28 cellular contexts compared by ENCODE assay signal in genomic region chr18:44818148-44818547, GRCh38.
DNase-seq lines count a peak whose midpoint lies in the region; TF ChIP-seq lines count a peak whose summit lies in the region.
"Had no signal": no experiment of that assay in that cellular context is flagged by ENCODE, and none has a peak within 500 bp of the region (broad histone marks: within the 10 kb centered on the region; RNA-seq: fewer than 3 reads in every experiment).

No MANE protein-coding gene starts in this region.

- peak overlapping the region; percentile 15 to 51 (median 34) for H3K27ac ChIP-seq in esophagus muscularis mucosa (replicated peaks in 1 of 4)
- H3K27ac ChIP-seq: ascending aorta, cardiac muscle cell, coronary artery, left lung had no signal

- intact Hi-C loops in esophagus muscularis mucosa (cut with DNase I), result no loop called here

- H3K27ac Mint-ChIP-seq in nephron progenitor cell, result peak overlapping the region; percentile 96
- H3K27ac Mint-ChIP-seq: activated CD8-positive, alpha-beta T cell treated with anti-CD3 and anti-CD28 coated beads for 36 hours; activated naive CD8-positive, alpha-beta T cell treated with anti-CD3 and anti-CD28 coated beads, Interleukin-2, amount 10 ng/mL, durations not matched to agents 7 days and 5 days; CD4-positive, CD25-positive, alpha-beta regulatory T cell; endodermal cell; T-cell had no signal

- H3K4me1 ChIP-seq in esophagus muscularis mucosa, result peaks cover 5 to 62% (median 50%) of the 10 kb centered on the region in 4 donors
- H3K4me1 ChIP-seq: left lung had no signal

- DNase-seq in esophagus muscularis mucosa (ENCODE audit: extremely low spot score) (no peak), nephron progenitor cell (no peak), HCEC 1CT (no peak), C1 segment of cervical spinal cord (lab: John Stamatoyannopoulos, UW) (no peak), SKM-1 treated with dmso at 0.1 percent for 144 hours (lab: John Stamatoyannopoulos, UW; ENCODE audit: unreplicated experiment) (no peak), NCI-H2081 treated with DMSO at 0.1 percent for 48 hours (lab: John Stamatoyannopoulos, UW) (no peak)
- DNase-seq: activated CD8-positive, alpha-beta T cell treated with anti-CD3 and anti-CD28 coated beads for 36 hours; activated effector memory CD4-positive, alpha-beta T cell treated with Interleukin-2 at 50 U/mL for 16 hours; activated naive CD8-positive, alpha-beta T cell treated with anti-CD3 and anti-CD28 coated beads, Interleukin-2, amount 10 ng/mL, durations not matched to agents 7 days and 5 days; CD4-positive, CD25-positive, alpha-beta regulatory T cell; EL; endodermal cell; hippocampal formation; left lung; natural killer cell; NCI-H1105 treated with DMSO at 0.1 percent for 48 hours; NCI-H1930; NCI-H526 treated with DMSO at 0.1 percent for 48 hours; retina; small intestine; T-cell; transverse colon had no signal

- H3K4me1 Mint-ChIP-seq in nephron progenitor cell, result peaks cover 67% of the 10 kb centered on the region
- H3K4me1 Mint-ChIP-seq: activated naive CD8-positive, alpha-beta T cell treated with anti-CD3 and anti-CD28 coated beads, Interleukin-2, amount 10 ng/mL, durations not matched to agents 7 days and 5 days; endodermal cell had no signal

- H3K36me3 Mint-ChIP-seq in nephron progenitor cell (ENCODE audit: low read depth), result peaks cover 23% of the 10 kb centered on the region
- H3K36me3 Mint-ChIP-seq: activated naive CD8-positive, alpha-beta T cell treated with anti-CD3 and anti-CD28 coated beads, Interleukin-2, amount 10 ng/mL, durations not matched to agents 7 days and 5 days; CD4-positive, CD25-positive, alpha-beta regulatory T cell; natural killer cell; T-cell had no signal

- no peaks in the 10 kb centered on the region for H3K9me3 Mint-ChIP-seq in nephron progenitor cell
- H3K9me3 Mint-ChIP-seq: activated CD8-positive, alpha-beta T cell treated with anti-CD3 and anti-CD28 coated beads for 36 hours; endodermal cell; mesothelial cell of epicardium; natural killer cell; T-cell had no signal

- no peak for TF ChIP-seq POLR2A in esophagus muscularis mucosa (IDR thresholded peaks at IDR 0.05; ENCODE audit: low read depth)

- no peaks in the 10 kb centered on the region for H3K9me3 ChIP-seq in esophagus muscularis mucosa
- H3K9me3 ChIP-seq: ascending aorta, left lung, transverse colon had no signal

- TF ChIP-seq EP300 in Ishikawa (IDR thresholded peaks at IDR 0.05; ENCODE audit: borderline replicate concordance) (no peak; the same call in 1 of the 2 replicates), esophagus muscularis mucosa (IDR thresholded peaks at IDR 0.05) (no peak)

- H3K4me3 Mint-ChIP-seq in nephron progenitor cell, result no peak overlapping the region
- H3K4me3 Mint-ChIP-seq: activated CD8-positive, alpha-beta T cell treated with anti-CD3 and anti-CD28 coated beads for 36 hours; activated naive CD8-positive, alpha-beta T cell treated with anti-CD3 and anti-CD28 coated beads, Interleukin-2, amount 10 ng/mL, durations not matched to agents 7 days and 5 days; endodermal cell; mesothelial cell of epicardium; natural killer cell; T-cell had no signal

- TF ChIP-seq CTCF in esophagus muscularis mucosa (IDR thresholded peaks at IDR 0.05), result no peak
- no peak for TF ChIP-seq CTCF in nephron progenitor cell (IDR thresholded peaks at IDR 0.05)

- H3K36me3 ChIP-seq in esophagus muscularis mucosa, result no peaks in the 10 kb centered on the region
- H3K36me3 ChIP-seq: ascending aorta, cardiac muscle cell, left lung, transverse colon had no signal

- no peak for TF ChIP-seq RAD21 in Ishikawa (IDR thresholded peaks at IDR 0.05; ENCODE audit: low read depth)

- peaks cover 6% of the 10 kb centered on the region for H3K27me3 Mint-ChIP-seq in nephron progenitor cell (ENCODE audit: low read depth, poor library complexity)
- H3K27me3 Mint-ChIP-seq: CD4-positive, CD25-positive, alpha-beta regulatory T cell had no signal

- H3K27me3 ChIP-seq in esophagus muscularis mucosa, result no peaks in the 10 kb centered on the region
- H3K27me3 ChIP-seq: ascending aorta, cardiac muscle cell, left lung, transverse colon had no signal

- H3K4me3 ChIP-seq in esophagus muscularis mucosa, result no peak overlapping the region
- H3K4me3 ChIP-seq: ascending aorta, cardiac muscle cell, coronary artery, K562, left lung, transverse colon had no signal

- 62% methylated on average over 6 of the region's 6 CpGs for WGBS in esophagus muscularis mucosa

TF ChIP-seq in Ishikawa, 13 proteins besides CTCF, POLR2A, EP300 and RAD21:
- TF ChIP-seq NFIC (IDR thresholded peaks at IDR 0.05) (0 out of 2 replicates have a peak, but pooled peaks have one; percentile 23), CEBPB (IDR thresholded peaks at IDR 0.05) (no peak), MAX (IDR thresholded peaks at IDR 0.05) (no peak; the same call in 1 of the 2 replicates)
